Comparison of ENCODE assay signal across 3 cellular contexts in genomic region chr6:100038546-100038945, GRCh38. TPM values are rescaled to one million over a fixed set of nuclear protein-coding genes. Genes with fewer than 3 reads are reported as not detected.
"Had no signal": no experiment of that assay in that cellular context is flagged by ENCODE, and none has a peak within 500 bp of the region (broad histone marks: within the 10 kb centered on the region; RNA-seq: fewer than 3 reads in every experiment).

No MANE protein-coding gene starts in this region.

RNA-seq across cellular contexts. Expression of gene MCHR2, which starts 44.5 kb away (rescaled TPM):
- total RNA-seq: LHCN-M2, MCF 10A, NCI-H460 had no signal
